ENCODE assay signal across 1 cellular context in genomic region chr17:82560802-82561428, GRCh38.
TF ChIP-seq lines count a peak whose summit lies in the region.

No MANE protein-coding gene starts in this region.

TF ChIP-seq in H1, 55 proteins besides CTCF, POLR2A, EP300 and RAD21:
- TF ChIP-seq SP4 (IDR thresholded peaks at IDR 0.05; ENCODE audit: low read length) (no peak), JUN (IDR thresholded peaks at IDR 0.05; ENCODE audit: low read depth, low read length) (no peak), SRF (IDR thresholded peaks at IDR 0.05; ENCODE audit: low read depth, low read length) (no peak), TAF1 (IDR thresholded peaks at IDR 0.05; ENCODE audit: low read depth, low read length) (no peak), TEAD4 (IDR thresholded peaks at IDR 0.05; ENCODE audit: low read depth, low read length) (no peak), KDM4A (IDR thresholded peaks at IDR 0.05; ENCODE audit: low read depth, low read length, severe bottlenecking) (no peak), POU5F1 (IDR thresholded peaks at IDR 0.05; ENCODE audit: low read depth, low read length) (no peak), SP1 (IDR thresholded peaks at IDR 0.05; ENCODE audit: low read depth, low read length) (no peak), CEBPB (IDR thresholded peaks at IDR 0.05; ENCODE audit: low read depth, low read length) (no peak), HDAC6 (IDR thresholded peaks at IDR 0.05; ENCODE audit: low read depth, low read length) (no peak), EGR1 (IDR thresholded peaks at IDR 0.05; ENCODE audit: borderline replicate concordance, low read depth, low read length) (no peak), ASH2L (IDR thresholded peaks at IDR 0.05; ENCODE audit: low read length) (no peak), ATF3 (IDR thresholded peaks at IDR 0.05; ENCODE audit: insufficient read depth, low read depth, low read length) (no peak), E2F6 (IDR thresholded peaks at IDR 0.05) (no peak), KDM5A (IDR thresholded peaks at IDR 0.05; ENCODE audit: low read length) (no peak), CBX8 (IDR thresholded peaks at IDR 0.05; ENCODE audit: borderline replicate concordance, low read depth, low read length) (no peak)
TF ChIP-seq in H1: peak in this region for 0.
